ENCODE assay signal across 10 cellular contexts in the genomic region with DNA sequence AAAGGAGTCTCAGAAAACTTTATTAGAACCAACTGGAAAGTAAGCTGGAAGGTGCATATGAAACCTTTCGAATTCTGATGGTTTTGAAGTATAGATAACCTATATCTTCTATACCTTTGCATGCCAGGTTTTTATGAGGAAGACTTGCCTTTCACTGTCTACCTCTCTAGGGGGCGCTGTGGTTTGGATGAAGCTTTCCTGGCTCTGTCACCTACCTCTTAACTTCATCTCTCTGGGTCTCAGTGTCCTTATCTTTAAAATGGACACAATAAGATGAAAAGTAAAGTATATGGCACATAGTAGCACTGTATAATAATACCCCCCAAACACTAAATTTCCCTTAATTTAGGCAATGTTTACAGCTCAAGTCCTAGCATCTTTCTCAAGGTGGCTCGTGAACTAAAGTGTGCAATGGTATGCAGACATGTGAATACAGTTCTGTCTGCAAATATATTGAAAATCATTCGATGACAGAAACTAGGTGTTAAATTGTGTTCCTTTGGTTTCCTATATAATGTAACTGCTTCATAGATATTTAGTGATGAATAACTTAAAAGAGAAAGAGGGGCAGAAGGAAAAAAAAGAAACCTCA.
DNase-seq lines count a peak whose midpoint lies in the region; ATAC-seq, FAIRE-seq and TF ChIP-seq lines count a peak whose summit lies in the region.
"Had no signal": no experiment of that assay in that cellular context is flagged by ENCODE, and none has a peak within 500 bp of the region (broad histone marks: within the 10 kb centered on the region; RNA-seq: fewer than 3 reads in every experiment).

No MANE protein-coding gene starts in this region.

- no peak overlapping the region for H4K91ac ChIP-seq in H1 (replicated peaks; ENCODE audit: insufficient read length, low read length)

- no peak overlapping the region for H3K27ac Mint-ChIP-seq in activated CD8-positive, alpha-beta T cell treated with anti-CD3 and anti-CD28 coated beads for 36 hours
- no peak overlapping the region for H3K27ac Mint-ChIP-seq in activated CD8-positive, alpha-beta T cell treated with anti-CD3 and anti-CD28 coated beads, Interleukin-2, amount 10 ng/mL, durations not matched to agents 7 days and 5 days
- H3K27ac Mint-ChIP-seq: activated CD8-positive, alpha-beta memory T cell treated with anti-CD3 and anti-CD28 coated beads, Interleukin-2, amount 10 ng/mL, durations not matched to agents 7 days and 5 days had no signal

- peak; percentile 78 to 79 for TF ChIP-seq RAD21 in H1 (IDR thresholded peaks at IDR 0.05 in 1 of 2, conservative IDR thresholded peaks at IDR 0.05 in 1 of 2; ENCODE audit: low read depth in 2 of 2, low read length in 2 of 2)

- H2BK5ac ChIP-seq in H1 (ENCODE audit: low read depth, low read length): no peak overlapping the region

- no peaks in the 10 kb centered on the region for H3K79me2 ChIP-seq in H1 (ENCODE audit: control insufficient read depth in 1 of 2, insufficient read depth in 2 of 2, low read length in 2 of 2)

- H3K4me3 ChIP-seq in H1 (ENCODE audit: extremely low read depth in 1 of 4, insufficient read depth in 2 of 4, low read depth in 3 of 4, low read length in 4 of 4): no peak overlapping the region

- H3K9me3 Mint-ChIP-seq in activated CD8-positive, alpha-beta T cell treated with anti-CD3 and anti-CD28 coated beads for 36 hours: no peaks in the 10 kb centered on the region
- no peaks in the 10 kb centered on the region for H3K9me3 Mint-ChIP-seq in activated CD8-positive, alpha-beta T cell treated with anti-CD3 and anti-CD28 coated beads, Interleukin-2, amount 10 ng/mL, durations not matched to agents 7 days and 5 days (ENCODE audit: insufficient read depth)

- H3K36me3 ChIP-seq in H1 (ENCODE audit: control insufficient read depth in 2 of 4, insufficient read depth in 4 of 4, low read length in 3 of 4): no peaks in the 10 kb centered on the region

- intact Hi-C loops in activated CD8-positive, alpha-beta T cell treated with anti-CD3 and anti-CD28 coated beads for 36 hours (cut with micrococcal nuclease): loop anchor here (10.0 kb wide), 2 partner anchors 211 to 241 kb away; no protein-coding TSS in a partner anchor

- H3K18ac ChIP-seq in H1 (ENCODE audit: extremely low read depth, low read length): no peak overlapping the region

- no peaks in the 10 kb centered on the region; the same call in 1 of the 2 replicates for H3K23me2 ChIP-seq in H1 (ENCODE audit: low read depth, low read length)

- no peak for FAIRE-seq in H1 (lab: Jason Lieb, UNC)

- H3K9ac ChIP-seq in H1 (replicated peaks in 1 of 4; ENCODE audit: extremely low read depth in 1 of 4, low read depth in 3 of 4, low read length in 3 of 4): no peak overlapping the region

- TF ChIP-seq CTCF in activated CD8-positive, alpha-beta T cell treated with anti-CD3 and anti-CD28 coated beads for 36 hours (IDR thresholded peaks at IDR 0.05): peak; percentile 75
- TF ChIP-seq CTCF in LNCAP (IDR thresholded peaks at IDR 0.05): peak; percentile 52; the same call in 1 of the 2 replicates
- TF ChIP-seq CTCF in H1 (IDR thresholded peaks at IDR 0.05; ENCODE audit: control extremely low read depth in 1 of 3, insufficient read depth in 1 of 3, low read depth in 1 of 3, low read length in 3 of 3): peak in 2 of 3 experiments; percentile 53 to 76; a peak in 3 of 4 replicates

- H3K9me3 ChIP-seq in H1 (ENCODE audit: insufficient read depth in 2 of 2, low read depth in 1 of 2, low read length in 1 of 2): no peaks in the 10 kb centered on the region

- 69% methylated on average over 4 of the region's 4 CpGs; no CpG with 5 or more reads in 1 of the 2 experiments for WGBS in H1 (ENCODE audit: extremely low coverage in 1 of 2, insufficient coverage in 1 of 2, insufficient read length in 1 of 2, insufficient replicate concordance in 2 of 2, low coverage in 1 of 2, low lambda C conversion rate in 2 of 2, missing lambda C conversion rate in 1 of 2), 2 experiments

- CTCF ChIA-PET in activated CD8-positive, alpha-beta T cell treated with anti-CD3 and anti-CD28 coated beads for 36 hours (lab: Charles Lee): interaction anchor here (0.7 to 6.0 kb wide), 26 partner anchors 10 to 318 kb away, joined by 3 to 36 read pairs (median 4); no protein-coding TSS in a partner anchor
- CTCF ChIA-PET in activated CD8-positive, alpha-beta T cell treated with anti-CD3 and anti-CD28 coated beads, Interleukin-2, amount 10 ng/mL, durations not matched to agents 7 days and 5 days (lab: Charles Lee): interaction anchor here (0.8 to 2.3 kb wide), 17 partner anchors 9 to 313 kb away, joined by 3 to 16 read pairs (median 3); no protein-coding TSS in a partner anchor
- CTCF ChIA-PET in H1 (lab: Charles Lee; ENCODE audit: partially characterized antibody): interaction anchor here (0.6 to 7.6 kb wide), 51 partner anchors 9 to 1194 kb away, joined by 3 to 66 read pairs (median 4); no protein-coding TSS in a partner anchor

- H2BK20ac ChIP-seq in H1 (ENCODE audit: low read length): no peak overlapping the region

- H2BK120ac ChIP-seq in H1 (replicated peaks; ENCODE audit: low read depth, low read length): no peak overlapping the region

- no peaks in the 10 kb centered on the region for H3K4me1 Mint-ChIP-seq in activated CD8-positive, alpha-beta T cell treated with anti-CD3 and anti-CD28 coated beads for 36 hours (ENCODE audit: low read depth)
- no peaks in the 10 kb centered on the region for H3K4me1 Mint-ChIP-seq in activated CD8-positive, alpha-beta T cell treated with anti-CD3 and anti-CD28 coated beads, Interleukin-2, amount 10 ng/mL, durations not matched to agents 7 days and 5 days (ENCODE audit: low read depth)
- H3K4me1 Mint-ChIP-seq: activated CD8-positive, alpha-beta memory T cell treated with anti-CD3 and anti-CD28 coated beads, Interleukin-2, amount 10 ng/mL, durations not matched to agents 7 days and 5 days had no signal

- H3K79me1 ChIP-seq in H1 (ENCODE audit: low read depth, low read length): no peaks in the 10 kb centered on the region

- H3K4me2 ChIP-seq in H1 (ENCODE audit: insufficient read depth in 1 of 2, low read depth in 2 of 2, low read length in 2 of 2): no peak overlapping the region

- no peak overlapping the region for H2BK15ac ChIP-seq in H1 (ENCODE audit: low read length)

- no peak for TF ChIP-seq POLR2A in H1 (IDR thresholded peaks at IDR 0.05; ENCODE audit: control extremely low read depth in 1 of 2, low read depth in 2 of 2, low read length in 2 of 2)

- H3K23ac ChIP-seq in H1 (ENCODE audit: insufficient read length): no peak overlapping the region

- H3K14ac ChIP-seq in H1 (ENCODE audit: insufficient read length): no peak overlapping the region

- H2BK12ac ChIP-seq in H1 (ENCODE audit: low read depth, low read length): no peak overlapping the region

- H4K5ac ChIP-seq in H1 (ENCODE audit: insufficient read length, low read depth, low read length): no peak overlapping the region

- H3K27ac ChIP-seq in H1 (ENCODE audit: low read depth, low read length): no peak overlapping the region

- POLR2A ChIA-PET in activated CD8-positive, alpha-beta T cell treated with anti-CD3 and anti-CD28 coated beads for 36 hours (lab: Charles Lee): no interaction called here
- POLR2A ChIA-PET in activated CD8-positive, alpha-beta T cell treated with anti-CD3 and anti-CD28 coated beads, Interleukin-2, amount 10 ng/mL, durations not matched to agents 7 days and 5 days (lab: Charles Lee): interaction anchor here (0.6 kb wide), 1 partner anchor 313 kb away, joined by 3 read pairs; no protein-coding TSS in a partner anchor
- POLR2A ChIA-PET in H1 (lab: Charles Lee; ENCODE audit: partially characterized antibody): no interaction called here

- no peak overlapping the region for H3K56ac ChIP-seq in H1 (replicated peaks; ENCODE audit: insufficient read length, low read depth, low read length)

- H2AFZ ChIP-seq in H1 (ENCODE audit: low read length): no peak overlapping the region

- H4K8ac ChIP-seq in H1 (ENCODE audit: extremely low read depth, insufficient read depth, low read length): no peak overlapping the region

- TF ChIP-seq EP300 in H1 (IDR thresholded peaks at IDR 0.05; ENCODE audit: borderline replicate concordance in 1 of 2, low read depth in 2 of 2, low read length in 2 of 2): no peak

- peak; percentile 62 for DNase-seq in activated CD8-positive, alpha-beta T cell treated with anti-CD3 and anti-CD28 coated beads for 36 hours
- no peak for DNase-seq in activated CD8-positive, alpha-beta T cell treated with anti-CD3 and anti-CD28 coated beads, Interleukin-2, amount 10 ng/mL, durations not matched to agents 7 days and 5 days
- DNase-seq in H1 (ENCODE audit: low read depth in 1 of 2, low spot score in 2 of 2) (peak in 1 of 2 experiments; percentile 58), NCI-H2081 treated with DMSO at 0.1 percent for 48 hours (lab: John Stamatoyannopoulos, UW) (no peak), mucosa of gallbladder (ENCODE audit: low spot score) (no peak)
- DNase-seq in stimulated activated CD4-positive, alpha-beta T cell treated with anti-CD3 and anti-CD28 coated beads, Interleukin-2, amount 100 ng/mL, for 48 hours: peak; percentile 39 to 40
- DNase-seq: activated CD8-positive, alpha-beta memory T cell treated with anti-CD3 and anti-CD28 coated beads, Interleukin-2, amount 10 ng/mL, durations not matched to agents 7 days and 5 days; HCEC 1CT had no signal

- H3K4me1 ChIP-seq in H1 (replicated peaks in 1 of 4; ENCODE audit: control insufficient read depth in 3 of 4, insufficient read depth in 4 of 4, low read length in 3 of 4): peaks cover 3 to 13% (median 10%) of the 10 kb centered on the region in 4 experiments; a peak in 4 of 7 replicates

- H3K36me3 Mint-ChIP-seq in activated CD8-positive, alpha-beta T cell treated with anti-CD3 and anti-CD28 coated beads for 36 hours (ENCODE audit: low read depth): no peaks in the 10 kb centered on the region
- H3K36me3 Mint-ChIP-seq in activated CD8-positive, alpha-beta T cell treated with anti-CD3 and anti-CD28 coated beads, Interleukin-2, amount 10 ng/mL, durations not matched to agents 7 days and 5 days (ENCODE audit: low read depth): no peaks in the 10 kb centered on the region
- H3K36me3 Mint-ChIP-seq: activated CD8-positive, alpha-beta memory T cell treated with anti-CD3 and anti-CD28 coated beads, Interleukin-2, amount 10 ng/mL, durations not matched to agents 7 days and 5 days had no signal

- H3K4me3 Mint-ChIP-seq in activated CD8-positive, alpha-beta T cell treated with anti-CD3 and anti-CD28 coated beads for 36 hours: no peak overlapping the region
- no peak overlapping the region for H3K4me3 Mint-ChIP-seq in activated CD8-positive, alpha-beta T cell treated with anti-CD3 and anti-CD28 coated beads, Interleukin-2, amount 10 ng/mL, durations not matched to agents 7 days and 5 days
- H3K4me3 Mint-ChIP-seq: activated CD8-positive, alpha-beta memory T cell treated with anti-CD3 and anti-CD28 coated beads, Interleukin-2, amount 10 ng/mL, durations not matched to agents 7 days and 5 days had no signal

- H3K4ac ChIP-seq in H1 (replicated peaks; ENCODE audit: insufficient read length, low read depth, low read length): no peak overlapping the region

- H4K20me1 ChIP-seq in H1 (replicated peaks in 1 of 2; ENCODE audit: control insufficient read depth in 1 of 2, insufficient read depth in 2 of 2, low read length in 2 of 2): no peaks in the 10 kb centered on the region

- H2AK5ac ChIP-seq in H1 (ENCODE audit: low read depth, low read length): no peak overlapping the region

- no peak for ATAC-seq in activated CD8-positive, alpha-beta T cell treated with anti-CD3 and anti-CD28 coated beads for 36 hours
- no peak for ATAC-seq in activated CD8-positive, alpha-beta T cell treated with anti-CD3 and anti-CD28 coated beads, Interleukin-2, amount 10 ng/mL, durations not matched to agents 7 days and 5 days
- ATAC-seq in HG03521 (IDR thresholded peaks at IDR 0.05; ENCODE audit: unreplicated experiment): no peak
- ATAC-seq: activated CD8-positive, alpha-beta memory T cell treated with anti-CD3 and anti-CD28 coated beads, Interleukin-2, amount 10 ng/mL, durations not matched to agents 7 days and 5 days had no signal

- no peaks in the 10 kb centered on the region for H3K27me3 ChIP-seq in H1 (replicated peaks in 1 of 4; ENCODE audit: control insufficient read depth in 3 of 4, extremely low read depth in 1 of 4, insufficient read depth in 3 of 4, low read length in 3 of 4)

- no peaks in the 10 kb centered on the region for H3K27me3 Mint-ChIP-seq in activated CD8-positive, alpha-beta T cell treated with anti-CD3 and anti-CD28 coated beads for 36 hours
- H3K27me3 Mint-ChIP-seq in activated CD8-positive, alpha-beta T cell treated with anti-CD3 and anti-CD28 coated beads, Interleukin-2, amount 10 ng/mL, durations not matched to agents 7 days and 5 days (ENCODE audit: low read depth): no peaks in the 10 kb centered on the region
- H3K27me3 Mint-ChIP-seq: activated CD8-positive, alpha-beta memory T cell treated with anti-CD3 and anti-CD28 coated beads, Interleukin-2, amount 10 ng/mL, durations not matched to agents 7 days and 5 days had no signal

Comparison
In these comparisons a context has a peak if more than half of its experiments do, and no peak if none do; other contexts are left out.
1. DNase-seq: peak in activated CD8-positive, alpha-beta T cell treated with anti-CD3 and anti-CD28 coated beads for 36 hours (single experiment) and stimulated activated CD4-positive, alpha-beta T cell treated with anti-CD3 and anti-CD28 coated beads, Interleukin-2, amount 100 ng/mL, for 48 hours (2 of 2); none in activated CD8-positive, alpha-beta T cell treated with anti-CD3 and anti-CD28 coated beads, Interleukin-2, amount 10 ng/mL, durations not matched to agents 7 days and 5 days (single experiment), NCI-H2081 treated with DMSO at 0.1 percent for 48 hours (single experiment) and mucosa of gallbladder (single experiment).
2. Peak in every context shown above with its lines, with median percentiles within 50 percentile points of each other: CTCF ChIP-seq.